8 cellular contexts compared by ENCODE assay signal in genomic region chr13:52665325-52665724, GRCh38. TPM values are rescaled to one million over a fixed set of nuclear protein-coding genes. Genes with fewer than 3 reads are reported as not detected.
A peak's percentile ranks its signal among the peaks of the same experiment; 100 is the strongest.
DNase-seq lines count a peak whose midpoint lies in the region; ATAC-seq and TF ChIP-seq lines count a peak whose summit lies in the region.

No MANE protein-coding gene starts in this region.

- peak; percentile 73 for TF ChIP-seq CTCF in Loucy (conservative IDR thresholded peaks at IDR 0.05; ENCODE audit: low read length)
- peak; percentile 38 to 53 for TF ChIP-seq CTCF in mammary epithelial cell (conservative IDR thresholded peaks at IDR 0.05 in 1 of 2, IDR thresholded peaks at IDR 0.05 in 1 of 2; ENCODE audit: extremely low read depth in 1 of 2, insufficient read depth in 1 of 2, low read depth in 1 of 2, low read length in 2 of 2)
- TF ChIP-seq CTCF in nephron progenitor cell (IDR thresholded peaks at IDR 0.05), result peak; percentile 45

- no peaks in the 10 kb centered on the region for H3F3A ChIP-seq in Loucy (ENCODE audit: low read depth)

- H3K27ac Mint-ChIP-seq in nephron progenitor cell, result no peak overlapping the region

- no peaks in the 10 kb centered on the region for H3K9me3 ChIP-seq in Loucy (ENCODE audit: insufficient read depth, low read depth, low read length)
- H3K9me3 ChIP-seq in mammary epithelial cell (replicated peaks; ENCODE audit: insufficient read depth, low read length), result no peaks in the 10 kb centered on the region

- DNase-seq in EH (ENCODE audit: low read depth) (peak; percentile 33), mammary epithelial cell (peak; percentile 37), nephron progenitor cell (no peak), COR-L47 (lab: John Stamatoyannopoulos, UW) (no peak), inferior parietal cortex (ENCODE audit: extremely low spot score) (no peak)
- no peak for DNase-seq in stimulated activated CD8-positive, alpha-beta memory T cell treated with anti-CD3 and anti-CD28 coated beads, Interleukin-4, amount 100 ng/mL, for 48 hours

- H3K36me3 ChIP-seq in Loucy (ENCODE audit: insufficient read depth, low read length) (peaks cover 72% of the 10 kb centered on the region; the same call in 1 of the 2 replicates), mammary epithelial cell (ENCODE audit: insufficient read depth, low read length) (peaks cover 39% of the 10 kb centered on the region)

- H3K4me1 ChIP-seq in Loucy (ENCODE audit: insufficient read depth, low read length, poor library complexity, severe bottlenecking) (no peaks in the 10 kb centered on the region), mammary epithelial cell (ENCODE audit: insufficient read depth, low read length) (no peaks in the 10 kb centered on the region)

- no peaks in the 10 kb centered on the region for H3K4me1 Mint-ChIP-seq in nephron progenitor cell

- H3K4me3 ChIP-seq in Loucy (ENCODE audit: low read length, poor library complexity, severe bottlenecking) (no peak overlapping the region), mammary epithelial cell (replicated peaks in 1 of 3; ENCODE audit: insufficient read depth in 1 of 3, low read depth in 2 of 3, low read length in 3 of 3) (no peak overlapping the region)

- no TSS peak for BruUV-seq in mammary epithelial cell (replicated peaks; lab: Mats Ljungman, UMichigan)

- H3K4me2 ChIP-seq in Loucy (ENCODE audit: low read depth, low read length, poor library complexity, severe bottlenecking), result no peak overlapping the region
- no peak overlapping the region for H3K4me2 ChIP-seq in mammary epithelial cell (ENCODE audit: insufficient read depth, low read depth, low read length)

- H3K9ac ChIP-seq in Loucy (ENCODE audit: low read depth, low read length, poor library complexity, severe bottlenecking) (no peak overlapping the region), mammary epithelial cell (ENCODE audit: insufficient read depth, low read length) (no peak overlapping the region)

- in situ Hi-C loops in mammary epithelial cell (cut with MboI; ENCODE audit: low sequenced_read_pairs in 2 of 2), result no loop called here

- intact Hi-C loops in mammary epithelial cell (cut with micrococcal nuclease), result loop anchor here (1.0 to 5.0 kb wide), 3 partner anchors 144 to 303 kb away; partner anchors contain the start of gene PCDH8

- no peaks in the 10 kb centered on the region for H3K27me3 Mint-ChIP-seq in nephron progenitor cell (ENCODE audit: low read depth, poor library complexity)

- H3K36me3 Mint-ChIP-seq in nephron progenitor cell (ENCODE audit: low read depth), result peaks cover 78% of the 10 kb centered on the region

- no peak overlapping the region for H3K4me3 Mint-ChIP-seq in nephron progenitor cell

- dilution Hi-C loops in mammary epithelial cell (cut with HindIII; ENCODE audit: low sequenced_read_pairs), result no loop called here

- H3K79me2 ChIP-seq in Loucy (ENCODE audit: insufficient read depth, low read length) (peaks cover 12% of the 10 kb centered on the region; the same call in 1 of the 2 replicates), mammary epithelial cell (ENCODE audit: insufficient read depth, low read length) (peaks cover 9% of the 10 kb centered on the region)

- no peaks in the 10 kb centered on the region for H3K27me3 ChIP-seq in Loucy (ENCODE audit: insufficient read depth, low read length, poor library complexity, severe bottlenecking)
- H3K27me3 ChIP-seq in mammary epithelial cell (ENCODE audit: insufficient read depth, low read length), result no peaks in the 10 kb centered on the region

- H2AFZ ChIP-seq in Loucy (ENCODE audit: low read length) (no peak overlapping the region), mammary epithelial cell (ENCODE audit: low read depth, low read length) (no peak overlapping the region)

- no peaks in the 10 kb centered on the region for H3K9me3 Mint-ChIP-seq in nephron progenitor cell

- CTCF ChIA-PET in mammary epithelial cell (lab: Charles Lee; ENCODE audit: low non-redundant PET), result interaction anchor here (0.5 to 1.6 kb wide), 5 partner anchors 12 to 795 kb away, joined by 3 to 9 read pairs (median 4); partner anchors contain the start of gene SUGT1

- ATAC-seq in HG03565 (IDR thresholded peaks at IDR 0.05; ENCODE audit: unreplicated experiment), result no peak

- no peaks in the 10 kb centered on the region for H3K9me2 ChIP-seq in Loucy (replicated peaks; ENCODE audit: low read depth, low read length)

- H3K27ac ChIP-seq in mammary epithelial cell (ENCODE audit: insufficient read depth, low read depth, low read length), result no peak overlapping the region

- H4K20me1 ChIP-seq in Loucy (ENCODE audit: insufficient read depth, low read length, poor library complexity, severe bottlenecking) (no peaks in the 10 kb centered on the region), mammary epithelial cell (ENCODE audit: insufficient read depth, low read length) (no peaks in the 10 kb centered on the region)

RNA-seq across cellular contexts. Expression of gene SUGT1, which starts 12.7 kb away (rescaled TPM):
- 10 to 100 TPM; 16.8 to 45.9 TPM for total RNA-seq in mammary epithelial cell
- polyA plus RNA-seq in mammary epithelial cell, result 28.8 TPM
- 16.7 TPM for polyA minus RNA-seq in mammary epithelial cell

RNA-seq across cellular contexts. Expression of gene HNRNPA1L2, which starts 23.1 kb away (rescaled TPM):
- 1 to 10 TPM; 2.3 to 9.3 TPM for total RNA-seq in mammary epithelial cell
- polyA plus RNA-seq in mammary epithelial cell, result 7.2 TPM
- 6.1 TPM for polyA minus RNA-seq in mammary epithelial cell

Comparison
In these comparisons a context has a peak if more than half of its experiments do, and no peak if none do; other contexts are left out.
1. DNase-seq: peak in EH (single experiment) and mammary epithelial cell (single experiment); none in nephron progenitor cell (single experiment), COR-L47 (single experiment), stimulated activated CD8-positive, alpha-beta memory T cell treated with anti-CD3 and anti-CD28 coated beads, Interleukin-4, amount 100 ng/mL, for 48 hours (single experiment) and inferior parietal cortex (single experiment).
2. Peak in every context shown above with its lines, with median percentiles within 50 percentile points of each other: CTCF ChIP-seq.